In the genomic region with DNA sequence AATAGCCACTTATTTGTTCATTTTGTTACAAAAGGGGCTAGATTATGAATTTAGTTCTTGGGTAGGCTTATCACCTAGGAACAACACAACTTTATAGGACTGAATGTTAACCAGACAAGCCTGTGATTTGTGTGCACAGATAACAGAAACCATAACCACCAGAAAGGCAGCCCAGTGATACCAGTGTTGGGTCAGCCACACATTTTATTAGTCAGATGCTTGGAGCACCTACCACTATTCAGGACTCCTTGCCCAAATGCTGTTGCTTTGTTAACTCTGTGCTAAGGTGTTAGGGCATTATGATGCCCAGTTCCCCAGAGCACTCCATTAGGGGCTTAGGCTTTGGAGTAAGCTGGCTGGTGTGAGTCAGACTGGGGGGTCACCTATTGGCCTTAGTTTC, we compare ENCODE assay signal across 9 cellular contexts. TPM values are rescaled to one million over a fixed set of nuclear protein-coding genes. Genes with fewer than 3 reads are reported as not detected.
DNase-seq lines count a peak whose midpoint lies in the region; ATAC-seq, FAIRE-seq and TF ChIP-seq lines count a peak whose summit lies in the region.
"Had no signal": no experiment of that assay in that cellular context is flagged by ENCODE, and none has a peak within 500 bp of the region (broad histone marks: within the 10 kb centered on the region; RNA-seq: fewer than 3 reads in every experiment).

No MANE protein-coding gene starts in this region.

- H3K9me3 Mint-ChIP-seq in CD4-positive, alpha-beta memory T cell, result peaks cover 0 to 1% (median 0%) of the 10 kb centered on the region in 8 donors
- H3K9me3 Mint-ChIP-seq in MCF 10A (ENCODE audit: unreplicated experiment) (no peaks in the 10 kb centered on the region), endothelial cell (ENCODE audit: unreplicated experiment) (no peaks in the 10 kb centered on the region)

- ATAC-seq in GM19397 (IDR thresholded peaks at IDR 0.05; ENCODE audit: unreplicated experiment) (peak; percentile 50), HG03378 (IDR thresholded peaks at IDR 0.05; ENCODE audit: unreplicated experiment) (peak; percentile 53)

- H3K36me3 Mint-ChIP-seq in CD4-positive, alpha-beta memory T cell, result peaks cover 0 to 3% of the 10 kb centered on the region in 2 donors
- H3K36me3 Mint-ChIP-seq in MCF 10A (ENCODE audit: insufficient read depth, unreplicated experiment) (no peaks in the 10 kb centered on the region), endothelial cell (ENCODE audit: low read depth, unreplicated experiment) (no peaks in the 10 kb centered on the region)

- peak overlapping the region; percentile 42 to 85 (median 57) for H3K27ac Mint-ChIP-seq in CD4-positive, alpha-beta memory T cell
- H3K27ac Mint-ChIP-seq in MCF 10A (ENCODE audit: low read depth, unreplicated experiment) (no peak overlapping the region), endothelial cell (ENCODE audit: unreplicated experiment) (no peak overlapping the region)

- H3K4me3 ChIP-seq in CD4-positive, alpha-beta memory T cell (ENCODE audit: low read length in 2 of 2), result no peak overlapping the region
- H3K4me3 ChIP-seq in endothelial cell of umbilical vein (replicated peaks in 1 of 3; ENCODE audit: insufficient read depth in 1 of 3, low read depth in 1 of 3, low read length in 3 of 3), result peak overlapping the region in 1 of 3 experiments; percentile 14

- H3K9me3 ChIP-seq in CD4-positive, alpha-beta memory T cell (ENCODE audit: control insufficient read depth in 1 of 2, low read length in 2 of 2), result no peaks in the 10 kb centered on the region
- no peaks in the 10 kb centered on the region for H3K9me3 ChIP-seq in endothelial cell of umbilical vein (replicated peaks; ENCODE audit: control insufficient read depth, insufficient read depth, low read length)

- BruUV-seq in endothelial cell of umbilical vein (replicated peaks; lab: Mats Ljungman, UMichigan) (no TSS peak), MCF 10A (replicated peaks; lab: Mats Ljungman, UMichigan) (no TSS peak)

- peak overlapping the region; percentile 36 to 80 (median 63) for H3K4me3 Mint-ChIP-seq in CD4-positive, alpha-beta memory T cell
- H3K4me3 Mint-ChIP-seq in MCF 10A (ENCODE audit: unreplicated experiment) (no peak overlapping the region), endothelial cell (ENCODE audit: unreplicated experiment) (no peak overlapping the region)

- no peak for TF ChIP-seq POLR2A in endothelial cell of umbilical vein (IDR thresholded peaks at IDR 0.05; ENCODE audit: low read depth, low read length)

- dilution Hi-C loops in endothelial cell of umbilical vein (cut with MboI; ENCODE audit: extremely low pct_ligation_motif_present, low sequenced_read_pairs), result no loop called here

- peaks cover 93% of the 10 kb centered on the region for H3K4me1 ChIP-seq in CD4-positive, alpha-beta memory T cell (ENCODE audit: insufficient read depth, low read length)
- H3K4me1 ChIP-seq in endothelial cell of umbilical vein (ENCODE audit: control insufficient read depth, extremely low read depth, insufficient read depth, low read length), result peaks cover 34% of the 10 kb centered on the region

- CTCF ChIA-PET in CD4-positive, alpha-beta memory T cell (lab: Charles Lee; ENCODE audit: partially characterized antibody), result no interaction called here
- CTCF ChIA-PET in endothelial cell of umbilical vein (lab: Charles Lee) (interaction anchor here (0.7 to 4.2 kb wide), 6 partner anchors 9 to 78 kb away, joined by 3 to 33 read pairs (median 4); partner anchors contain the start of gene PLCL2), MCF 10A (lab: Yijun Ruan, JAX) (interaction anchor here (0.6 kb wide), 1 partner anchor 1216 kb away, joined by 4 read pairs; no protein-coding TSS in a partner anchor)

- DNase-seq in CD4-positive, alpha-beta memory T cell, result no peak
- DNase-seq in endothelial cell of umbilical vein (ENCODE audit: low read depth, low spot score), result peak; percentile 34
- no peak for DNase-seq in MCF 10A (ENCODE audit: unreplicated experiment)
- no peak for DNase-seq in endothelial cell (ENCODE audit: low spot score)
- no peak for DNase-seq in SKM-1 (lab: John Stamatoyannopoulos, UW; ENCODE audit: unreplicated experiment)
- DNase-seq in NCI-H524 treated with DMSO at 0.1 percent for 48 hours (lab: John Stamatoyannopoulos, UW), result no peak
- DNase-seq: NCI-H2081 treated with DMSO at 0.1 percent for 48 hours had no signal

- H3K9ac ChIP-seq in endothelial cell of umbilical vein (replicated peaks; ENCODE audit: extremely low read depth, insufficient read depth, low read length), result peak overlapping the region; percentile 40

- H3K36me3 ChIP-seq in CD4-positive, alpha-beta memory T cell (ENCODE audit: insufficient read depth, low read length), result no peaks in the 10 kb centered on the region
- H3K36me3 ChIP-seq in endothelial cell of umbilical vein (ENCODE audit: control insufficient read depth in 2 of 2, extremely low read depth in 1 of 2, insufficient read depth in 2 of 2, low read length in 2 of 2), result no peaks in the 10 kb centered on the region

- H3K27me3 Mint-ChIP-seq in CD4-positive, alpha-beta memory T cell, result no peaks in the 10 kb centered on the region
- peaks cover 50% of the 10 kb centered on the region for H3K27me3 Mint-ChIP-seq in MCF 10A (ENCODE audit: insufficient read depth, unreplicated experiment)
- peaks cover 1% of the 10 kb centered on the region for H3K27me3 Mint-ChIP-seq in endothelial cell (ENCODE audit: unreplicated experiment)

- intact Hi-C loops in CD4-positive, alpha-beta memory T cell (cut with micrococcal nuclease), result loop anchor here (5.0 kb wide), 1 partner anchor 85 kb away; no protein-coding TSS in a partner anchor
- intact Hi-C loops in endothelial cell of umbilical vein (cut with micrococcal nuclease) (loop anchor here (1.0 to 2.0 kb wide), 2 partner anchors 22 to 42 kb away; no protein-coding TSS in a partner anchor), MCF 10A (cut with micrococcal nuclease) (no loop called here)

- peak; percentile 63 for FAIRE-seq in endothelial cell of umbilical vein (lab: Jason Lieb, UNC)

- peak overlapping the region; percentile 11 for H2AFZ ChIP-seq in endothelial cell of umbilical vein (ENCODE audit: low read depth, low read length)

- H4K20me1 ChIP-seq in endothelial cell of umbilical vein (replicated peaks; ENCODE audit: control insufficient read depth, extremely low read depth, insufficient read depth, low read length), result no peaks in the 10 kb centered on the region

- H3K9me1 ChIP-seq in endothelial cell of umbilical vein (replicated peaks; ENCODE audit: control insufficient read depth, extremely low read depth, insufficient read depth, low read length), result no peaks in the 10 kb centered on the region

- POLR2A ChIA-PET in CD4-positive, alpha-beta memory T cell (lab: Charles Lee; ENCODE audit: partially characterized antibody), result interaction anchor here (0.6 to 2.0 kb wide), 3 partner anchors 21 to 23 kb away, joined by 3 to 6 read pairs (median 6); partner anchors contain the start of gene PLCL2
- POLR2A ChIA-PET in endothelial cell of umbilical vein (lab: Charles Lee) (no interaction called here), MCF 10A (lab: Yijun Ruan, JAX) (no interaction called here)

- H3K4me1 Mint-ChIP-seq in CD4-positive, alpha-beta memory T cell, result peaks cover 62 to 90% (median 70%) of the 10 kb centered on the region in 4 donors
- H3K4me1 Mint-ChIP-seq in MCF 10A (ENCODE audit: insufficient read depth, unreplicated experiment) (no peaks in the 10 kb centered on the region), endothelial cell (ENCODE audit: unreplicated experiment) (peaks cover 16% of the 10 kb centered on the region)

- TF ChIP-seq CTCF in endothelial cell of umbilical vein (IDR thresholded peaks at IDR 0.05; ENCODE audit: extremely low read depth in 1 of 2, insufficient read depth in 1 of 2, low read depth in 1 of 2, low read length in 2 of 2), result no peak
- no peak for TF ChIP-seq CTCF in MCF 10A (IDR thresholded peaks at IDR 0.05; ENCODE audit: unreplicated experiment)
- TF ChIP-seq CTCF in endothelial cell (IDR thresholded peaks at IDR 0.05; ENCODE audit: unreplicated experiment), result no peak

- peak overlapping the region; percentile 40 for H3K27ac ChIP-seq in CD4-positive, alpha-beta memory T cell (ENCODE audit: low read depth, low read length)
- peak overlapping the region; percentile 78 for H3K27ac ChIP-seq in endothelial cell of umbilical vein (ENCODE audit: insufficient read depth, low read depth, low read length)

- H3K27me3 ChIP-seq in CD4-positive, alpha-beta memory T cell (ENCODE audit: insufficient read depth, low read length), result no peaks in the 10 kb centered on the region
- H3K27me3 ChIP-seq in endothelial cell of umbilical vein (ENCODE audit: control insufficient read depth in 2 of 2, insufficient read depth in 2 of 2, low read length in 2 of 2), result no peaks in the 10 kb centered on the region

- peaks cover 4% of the 10 kb centered on the region for H3K79me2 ChIP-seq in endothelial cell of umbilical vein (ENCODE audit: control insufficient read depth, insufficient read depth, low read length)

- H3K4me2 ChIP-seq in endothelial cell of umbilical vein (ENCODE audit: insufficient read depth, low read length), result peak overlapping the region; percentile 89

TF ChIP-seq in endothelial cell of umbilical vein, 7 proteins besides CTCF, POLR2A, EP300 and RAD21 (continues in another document):
- TF ChIP-seq MAX (IDR thresholded peaks at IDR 0.05; ENCODE audit: insufficient read depth, insufficient read length) (no peak), EZH2 (IDR thresholded peaks at IDR 0.05; ENCODE audit: borderline replicate concordance, low read depth, low read length, severe bottlenecking) (no peak), GATA2 (IDR thresholded peaks at IDR 0.05; ENCODE audit: insufficient read depth, insufficient read length, low read depth, low read length) (peak; percentile 39), POLR2AphosphoS5 (IDR thresholded peaks at IDR 0.05; ENCODE audit: insufficient read depth, low read depth, low read length) (no peak), JUN (IDR thresholded peaks at IDR 0.05; ENCODE audit: borderline replicate concordance, insufficient read depth, insufficient read length, low read depth) (no peak), MYC (IDR thresholded peaks at IDR 0.05; ENCODE audit: low read depth, low read length) (no peak)

RNA-seq across cellular contexts. Expression of gene PLCL2, which starts 22.5 kb away (rescaled TPM):
- 10 to 100 TPM; 67.1 to 69.1 TPM for total RNA-seq in CD4-positive, alpha-beta memory T cell
- polyA plus RNA-seq in CD4-positive, alpha-beta memory T cell, result 10 to 100 TPM; 64.5 to 89.4 TPM
- 9.6 and 10.7 TPM in 2 replicates for total RNA-seq in endothelial cell of umbilical vein
- polyA plus RNA-seq in endothelial cell of umbilical vein, result 1.5 and 2.3 TPM in 2 replicates
- polyA plus RNA-seq in endothelial cell of umbilical vein (2011; cell fraction: cytosol; rRNA removed), result 3.6 and 3.8 TPM in 2 replicates
- polyA plus RNA-seq in endothelial cell of umbilical vein (2011; cell fraction: nucleus; rRNA removed), result 5.1 and 6.0 TPM in 2 replicates
- 4.0 and 7.6 TPM in 2 replicates for polyA plus RNA-seq in endothelial cell of umbilical vein (2012)
- 8.6 and 9.4 TPM in 2 replicates for polyA minus RNA-seq in endothelial cell of umbilical vein
- 2.7 TPM for polyA minus RNA-seq in endothelial cell of umbilical vein (2011; cell fraction: cytosol; rRNA and poly(A)+ RNA removed)
- polyA minus RNA-seq in endothelial cell of umbilical vein (2011; cell fraction: nucleus; rRNA and poly(A)+ RNA removed), result 19.2 and 26.5 TPM in 2 replicates
- total RNA-seq in MCF 10A (2022), result 0.17 and 0.51 TPM in 2 replicates
- total RNA-seq in endothelial cell (ENCODE audit: unreplicated experiment), result 18.8 TPM

Comparison
In these comparisons a context has a peak if more than half of its experiments do, and no peak if none do; other contexts are left out.
1. H3K27ac Mint-ChIP-seq: peak in CD4-positive, alpha-beta memory T cell (7 of 7); none in MCF 10A (single experiment) and endothelial cell (single experiment).
2. H3K4me3 Mint-ChIP-seq: peak in CD4-positive, alpha-beta memory T cell (8 of 8); none in MCF 10A (single experiment) and endothelial cell (single experiment).